ENCODE assay signal across 8 cellular contexts in genomic region chr17:36534117-36534880, GRCh38. TPM values are rescaled to one million over a fixed set of nuclear protein-coding genes. Genes with fewer than 3 reads are reported as not detected.
DNase-seq lines count a peak whose midpoint lies in the region; ATAC-seq, FAIRE-seq and TF ChIP-seq lines count a peak whose summit lies in the region.

TSS of gene MYO19 (minus strand) at chr17:36534868. CDS start at chr17:36532538, 2,330 bp downstream.

- H3K4me2 ChIP-seq in GM23248 (ENCODE audit: unreplicated experiment) = peak within 1 kb of the TSS; percentile 91

- H4K20me1 ChIP-seq in GM23248 (ENCODE audit: insufficient read depth) = no peaks in the 10 kb centered on the region

- H3K4me1 Mint-ChIP-seq in glutamatergic neuron (ENCODE audit: low read depth, unreplicated experiment) = peaks cover 7% of the 10 kb centered on the region

- H3K27me3 Mint-ChIP-seq in glutamatergic neuron (ENCODE audit: unreplicated experiment) = peaks cover 9% of the 10 kb centered on the region

- peak within 1 kb of the TSS; percentile 94 to 96 for H3K27ac Mint-ChIP-seq in activated naive CD4-positive, alpha-beta T cell treated with anti-CD3 and anti-CD28 coated beads, Interleukin-2, amount 50 U/mL, for 72 hours
- H3K27ac Mint-ChIP-seq in glutamatergic neuron (ENCODE audit: unreplicated experiment) = peak within 1 kb of the TSS; percentile 93

- peak within 1 kb of the TSS; percentile 93 for H3K27ac ChIP-seq in GM23248
- peak within 1 kb of the TSS; percentile 85 to 95 (median 91) for H3K27ac ChIP-seq in pancreas
- peak within 1 kb of the TSS in 1 of 2 donors; percentile 88 for H3K27ac ChIP-seq in aorta (ENCODE audit: low read depth in 1 of 2, low read length in 2 of 2)

- peak within 1 kb of the TSS; percentile 98 for H3K4me3 Mint-ChIP-seq in glutamatergic neuron (ENCODE audit: unreplicated experiment)

- H3K36me3 Mint-ChIP-seq in activated naive CD4-positive, alpha-beta T cell treated with anti-CD3 and anti-CD28 coated beads, Interleukin-2, amount 50 U/mL, for 72 hours = peaks cover 41 to 56% of the 10 kb centered on the region in 2 donors
- H3K36me3 Mint-ChIP-seq in glutamatergic neuron (ENCODE audit: unreplicated experiment) = no peaks in the 10 kb centered on the region

- no peaks in the 10 kb centered on the region for H3K9me2 ChIP-seq in GM23248 (ENCODE audit: insufficient read depth)

- H3K9me3 Mint-ChIP-seq in activated naive CD4-positive, alpha-beta T cell treated with anti-CD3 and anti-CD28 coated beads, Interleukin-2, amount 50 U/mL, for 72 hours = no peaks in the 10 kb centered on the region
- H3K9me3 Mint-ChIP-seq in glutamatergic neuron (ENCODE audit: unreplicated experiment) = peaks cover 3% of the 10 kb centered on the region

- H3K4me1 ChIP-seq in GM23248 (ENCODE audit: insufficient read depth) = peaks cover under 1% of the 10 kb centered on the region; the same call in 1 of the 2 replicates
- H3K4me1 ChIP-seq in pancreas = peaks cover 0 to 5% (median 0%) of the 10 kb centered on the region in 3 donors
- H3K4me1 ChIP-seq in aorta (ENCODE audit: control insufficient read depth in 1 of 2, insufficient read depth in 2 of 2, low read length in 2 of 2) = no peaks in the 10 kb centered on the region

- TF ChIP-seq CTCF in glutamatergic neuron (IDR thresholded peaks at IDR 0.05; ENCODE audit: partially characterized antibody, unreplicated experiment) (peak; percentile 86), pancreas (IDR thresholded peaks at IDR 0.05) (peak; percentile 12 to 54 (median 32))

- H3F3A ChIP-seq in GM23248 (ENCODE audit: insufficient read depth) = peaks cover 41% of the 10 kb centered on the region

- peak within 1 kb of the TSS; percentile 84 for H2AFZ ChIP-seq in GM23248

- H3K27me3 ChIP-seq in GM23248 (replicated peaks; ENCODE audit: insufficient read depth) = no peaks in the 10 kb centered on the region
- no peaks in the 10 kb centered on the region for H3K27me3 ChIP-seq in pancreas
- H3K27me3 ChIP-seq in aorta (ENCODE audit: control insufficient read depth in 1 of 2, insufficient read depth in 2 of 2, low read length in 1 of 2) = no peaks in the 10 kb centered on the region

- peak; percentile 10 to 46 for ATAC-seq in activated naive CD4-positive, alpha-beta T cell treated with anti-CD3 and anti-CD28 coated beads, Interleukin-2, amount 50 U/mL, for 72 hours
- ATAC-seq in pancreas (peak; percentile 50 to 66 (median 59)), aorta (ENCODE audit: low FRiP score) (peak; percentile 59)

- FAIRE-seq in pancreas (lab: Jason Lieb, UNC) = no peak

- DNase-seq in Daoy (ENCODE audit: low read depth) (peak; percentile 72), GM23248 (peak; percentile 84), LoVo (ENCODE audit: low spot score) (peak; percentile 76), SK-MEL-5 (ENCODE audit: low read depth, low spot score) (peak; percentile 71), glutamatergic neuron (peak; percentile 73), pancreas (peak; percentile 57 to 90 (median 75)), aorta (peak; percentile 72 to 90)
- peak; percentile 62 to 66 for DNase-seq in activated naive CD4-positive, alpha-beta T cell treated with anti-CD3 and anti-CD28 coated beads, Interleukin-2, amount 50 U/mL, for 72 hours (ENCODE audit: low spot score in 2 of 2)

- H3K36me3 ChIP-seq in GM23248 (ENCODE audit: low read depth) (0 out of 2 replicates have a peak, but pooled peaks cover 8% of the 10 kb centered on the region), pancreas (no peaks in the 10 kb centered on the region), aorta (ENCODE audit: control insufficient read depth in 1 of 2, insufficient read depth in 2 of 2, low read length in 1 of 2) (no peaks in the 10 kb centered on the region)

- H3K9me3 ChIP-seq in GM23248 (ENCODE audit: low read depth) = no peaks in the 10 kb centered on the region
- H3K9me3 ChIP-seq in pancreas = no peaks in the 10 kb centered on the region
- no peaks in the 10 kb centered on the region for H3K9me3 ChIP-seq in aorta (ENCODE audit: control insufficient read depth, low read length)

- in situ Hi-C loops in GM23248 (cut with MboI) (no loop called here), SK-MEL-5 (cut with HindIII; ENCODE audit: low pct_unique_long_range_greater_than_20kb, low sequenced_read_pairs) (no loop called here)

- H3K4me3 ChIP-seq in GM23248 (peak within 1 kb of the TSS; percentile 88), pancreas (peak within 1 kb of the TSS; percentile 55 to 82 (median 73)), aorta (ENCODE audit: low read length in 2 of 2) (peak within 1 kb of the TSS; percentile 56 to 78)

- H3K9ac ChIP-seq in GM23248 = peak within 1 kb of the TSS; percentile 97

- intact Hi-C loops in pancreas (cut with DNase I) = no loop called here
- intact Hi-C loops in aorta (cut with DNase I) = loop anchor here in 1 of 2 donors (10.0 kb wide), 1 partner anchor 49 kb away; the partner anchor contains the start of gene ZNHIT3

- H3K79me2 ChIP-seq in GM23248 (ENCODE audit: insufficient read depth) = peaks cover 37% of the 10 kb centered on the region

- WGBS in GM23248 (ENCODE audit: low coverage in 1 of 2, low lambda C conversion rate in 2 of 2, missing lambda C conversion rate in 2 of 2), 2 experiments = 1% methylated on average over 41 to 44 of the region's 44 CpGs
- 0% methylated on average over 44 of the region's 44 CpGs for WGBS in pancreas, 2 donors
- WGBS in aorta, 2 donors = 0% methylated on average over 43 to 44 of the region's 44 CpGs

RNA-seq across cellular contexts. Expression of gene MYO19, which starts in this region (rescaled TPM):
- total RNA-seq in Daoy (2014; rRNA removed; shearing (Covaris generic)) = 50.5 and 52.6 TPM in 2 replicates
- 34.4 and 54.8 TPM in 2 replicates for total RNA-seq in GM23248 (2014; rRNA removed; shearing (Covaris generic))
- polyA plus RNA-seq in GM23248 (2016; fragmentation: Nextera tagmentation; extraction: Ambion mirVana) (14.9 and 15.7 TPM in 2 replicates), pancreas (10 to 100 TPM; 31.1 to 46.4 TPM), aorta (10 to 100 TPM; 13.1 to 27.4 TPM)
- 44.7 and 49.0 TPM in 2 replicates for total RNA-seq in SK-MEL-5 (2014; rRNA removed; shearing (Covaris generic))
- polyA plus RNA-seq in SK-MEL-5 (2015; cell fraction: cytosol; rRNA removed) = 48.7 and 48.8 TPM in 2 replicates
- polyA plus RNA-seq in SK-MEL-5 (2015; cell fraction: nucleus; rRNA removed) = 563 and 600 TPM in 2 replicates
- 100 to 1,000 TPM; 153 to 170 TPM for total RNA-seq in activated naive CD4-positive, alpha-beta T cell treated with anti-CD3 and anti-CD28 coated beads, Interleukin-2, amount 50 U/mL, for 72 hours
- total RNA-seq in glutamatergic neuron (ENCODE audit: unreplicated experiment) (88.4 TPM), pancreas (10 to 100 TPM; 16.4 to 31.9 (median 25.9) TPM), aorta (10 to 100 TPM; 37.1 to 57.3 TPM)
